In the genomic region with DNA sequence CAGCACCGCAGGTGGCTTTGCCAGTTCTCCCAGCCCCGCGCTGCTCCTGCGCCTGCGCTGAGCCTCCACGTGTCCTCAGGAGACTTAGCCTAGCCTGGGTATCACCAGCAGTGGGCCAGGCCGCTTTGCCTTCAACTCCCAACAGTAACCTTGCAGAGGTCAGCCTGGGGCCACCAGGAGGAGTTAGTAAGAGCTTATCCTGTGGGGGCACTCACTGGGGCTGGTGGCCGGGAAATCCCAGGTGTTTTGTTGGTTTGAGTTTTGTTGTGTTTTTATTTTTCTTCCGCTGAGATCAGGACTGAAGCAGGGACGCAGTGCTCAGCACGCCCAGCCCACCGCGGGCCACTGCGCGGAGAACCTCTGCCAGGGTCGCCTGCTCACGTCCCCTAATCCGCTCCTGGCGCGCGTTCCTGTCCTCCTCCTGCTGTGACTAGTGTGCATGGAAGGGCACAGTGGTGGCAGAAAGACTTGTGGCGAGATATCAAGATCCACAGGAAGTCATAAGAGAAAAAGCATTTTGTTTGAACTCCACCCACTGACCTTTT, we compare ENCODE assay signal across 9 cellular contexts.
DNase-seq lines count a peak whose midpoint lies in the region; ATAC-seq and TF ChIP-seq lines count a peak whose summit lies in the region.
"Had no signal": no experiment of that assay in that cellular context is flagged by ENCODE, and none has a peak within 500 bp of the region (broad histone marks: within the 10 kb centered on the region; RNA-seq: fewer than 3 reads in every experiment).

No MANE protein-coding gene starts in this region.

- H3K27ac Mint-ChIP-seq in activated naive CD4-positive, alpha-beta T cell treated with anti-CD3 and anti-CD28 coated beads, Interleukin-2, amount 50 U/mL, for 72 hours = peak overlapping the region; percentile 81 to 96
- H3K27ac Mint-ChIP-seq in endothelial cell (ENCODE audit: unreplicated experiment) = no peak overlapping the region
- H3K27ac Mint-ChIP-seq in HFFc6 = no peak overlapping the region

- H3K9me3 ChIP-seq in BE2C = no peaks in the 10 kb centered on the region
- H3K9me3 ChIP-seq in iPS-15b (ENCODE audit: control insufficient read depth, insufficient read depth, low read length) = no peaks in the 10 kb centered on the region

- H3K27me3 ChIP-seq in BE2C (no peaks in the 10 kb centered on the region), iPS-15b (ENCODE audit: control insufficient read depth, insufficient read depth, low read length) (no peaks in the 10 kb centered on the region)
- H3K27me3 ChIP-seq: BLaER1 treated with 17β-estradiol and CSF1 and Interleukin-3, amounts not matched to agents 10 nM and 100 nM had no signal

- no peak for TF ChIP-seq CTCF in BE2C (IDR thresholded peaks at IDR 0.05; ENCODE audit: low read depth, low read length)
- TF ChIP-seq CTCF in endothelial cell (IDR thresholded peaks at IDR 0.05; ENCODE audit: unreplicated experiment) = no peak
- TF ChIP-seq CTCF in HFFc6 (IDR thresholded peaks at IDR 0.05) = no peak

- H3K27me3 Mint-ChIP-seq in endothelial cell (ENCODE audit: unreplicated experiment) = peaks cover 3% of the 10 kb centered on the region
- peaks cover 15% of the 10 kb centered on the region for H3K27me3 Mint-ChIP-seq in HFFc6 (ENCODE audit: insufficient read depth)

- H3K4me3 Mint-ChIP-seq in endothelial cell (ENCODE audit: unreplicated experiment) (no peak overlapping the region), HFFc6 (no peak overlapping the region)

- H3K9me3 Mint-ChIP-seq in activated naive CD4-positive, alpha-beta T cell treated with anti-CD3 and anti-CD28 coated beads, Interleukin-2, amount 50 U/mL, for 72 hours = peaks cover 0 to 13% of the 10 kb centered on the region in 2 donors
- H3K9me3 Mint-ChIP-seq in endothelial cell (ENCODE audit: unreplicated experiment) (no peaks in the 10 kb centered on the region), HFFc6 (no peaks in the 10 kb centered on the region)

- peak; percentile 36 to 73 for ATAC-seq in activated naive CD4-positive, alpha-beta T cell treated with anti-CD3 and anti-CD28 coated beads, Interleukin-2, amount 50 U/mL, for 72 hours
- ATAC-seq in GM18867 (IDR thresholded peaks at IDR 0.05; ENCODE audit: unreplicated experiment) = no peak

- H3K36me3 ChIP-seq in BE2C (no peaks in the 10 kb centered on the region), iPS-15b (ENCODE audit: control insufficient read depth, insufficient read depth, low read length) (no peaks in the 10 kb centered on the region)
- H3K36me3 ChIP-seq: BLaER1 treated with 17β-estradiol and CSF1 and Interleukin-3, amounts not matched to agents 10 nM and 100 nM had no signal

- H3K4me1 Mint-ChIP-seq in endothelial cell (ENCODE audit: unreplicated experiment) = peaks cover 9% of the 10 kb centered on the region
- no peaks in the 10 kb centered on the region for H3K4me1 Mint-ChIP-seq in HFFc6 (ENCODE audit: low read depth)

- DNase-seq in BE2C (peak; percentile 10), SHP77 treated with DMSO at 0.1 percent for 48 hours (lab: John Stamatoyannopoulos, UW) (peak; percentile 90), endothelial cell (ENCODE audit: low spot score) (no peak), HFFc6 (no peak)
- peak; percentile 42 to 67 for DNase-seq in activated naive CD4-positive, alpha-beta T cell treated with anti-CD3 and anti-CD28 coated beads, Interleukin-2, amount 50 U/mL, for 72 hours (ENCODE audit: low spot score in 2 of 2)
- peak; percentile 71 for DNase-seq in stimulated activated CD4-positive, alpha-beta T cell treated with anti-CD3 and anti-CD28 coated beads, Interleukin-15, amount 100 ng/mL, for 24 hours

- H3K9ac ChIP-seq in iPS-15b (ENCODE audit: low read depth, low read length) = peak overlapping the region; percentile 24
- H3K9ac ChIP-seq: BLaER1 treated with 17β-estradiol and CSF1 and Interleukin-3, amounts not matched to agents 10 nM and 100 nM had no signal

- no peak overlapping the region for H3K4me3 ChIP-seq in BE2C (ENCODE audit: low read depth, low read length)
- H3K4me3 ChIP-seq in iPS-15b (ENCODE audit: low read depth, low read length) = peak overlapping the region; percentile 32
- H3K4me3 ChIP-seq: BLaER1 treated with 17β-estradiol and CSF1 and Interleukin-3, amounts not matched to agents 10 nM and 100 nM had no signal

- peaks cover 0 to 39% of the 10 kb centered on the region in 2 donors for H3K36me3 Mint-ChIP-seq in activated naive CD4-positive, alpha-beta T cell treated with anti-CD3 and anti-CD28 coated beads, Interleukin-2, amount 50 U/mL, for 72 hours
- H3K36me3 Mint-ChIP-seq in endothelial cell (ENCODE audit: low read depth, unreplicated experiment) (no peaks in the 10 kb centered on the region), HFFc6 (ENCODE audit: low read depth) (no peaks in the 10 kb centered on the region)

- H3K4me1 ChIP-seq in BE2C (peaks cover 7% of the 10 kb centered on the region), iPS-15b (ENCODE audit: control insufficient read depth, insufficient read depth, low read length) (peaks cover 9% of the 10 kb centered on the region)

Comparison
In these comparisons a context has a peak if more than half of its experiments do, and no peak if none do; other contexts are left out.
1. DNase-seq: peak in BE2C (single experiment), SHP77 treated with DMSO at 0.1 percent for 48 hours (single experiment), activated naive CD4-positive, alpha-beta T cell treated with anti-CD3 and anti-CD28 coated beads, Interleukin-2, amount 50 U/mL, for 72 hours (2 of 2) and stimulated activated CD4-positive, alpha-beta T cell treated with anti-CD3 and anti-CD28 coated beads, Interleukin-15, amount 100 ng/mL, for 24 hours (single experiment); none in endothelial cell (single experiment) and HFFc6 (single experiment).
2. H3K27ac Mint-ChIP-seq: peak in activated naive CD4-positive, alpha-beta T cell treated with anti-CD3 and anti-CD28 coated beads, Interleukin-2, amount 50 U/mL, for 72 hours (2 of 2); none in endothelial cell (single experiment) and HFFc6 (single experiment).